ENCODE assay signal across 21 cellular contexts in genomic region chr6:138522611-138523010, GRCh38.
"Had no signal": no experiment of that assay in that cellular context is flagged by ENCODE, and none has a peak within 500 bp of the region (broad histone marks: within the 10 kb centered on the region; RNA-seq: fewer than 3 reads in every experiment).

No MANE protein-coding gene starts in this region.

- H3K9me3 ChIP-seq: esophagus squamous epithelium, lower lobe of right lung, ovary, thyroid gland, vagina had no signal

- DNase-seq: activated B cell treated with CpG ODN at 0.5 μM for 24 hours; activated CD4-positive, alpha-beta T cell treated with anti-CD3 and anti-CD28 coated beads, Interleukin-2, amount 10 ng/mL, durations not matched to agents 24 days and 14 days; activated CD8-positive, alpha-beta memory T cell treated with anti-CD3 and anti-CD28 coated beads, Interleukin-2, amount 50 U/mL, for 4 hours; activated CD8-positive, alpha-beta T cell treated with anti-CD3 and anti-CD28 coated beads, Interleukin-2, amount 10 ng/mL, durations not matched to agents 7 days and 5 days; activated gamma-delta T cell; activated T-cell treated with anti-CD3 and anti-CD28 coated beads, Interleukin-2, amount 50 U/mL, for 48 hours; amniotic stem cell; central memory CD4-positive, alpha-beta T cell; esophagus squamous epithelium; lower lobe of right lung; midbrain; ovary; stimulated activated CD4-positive, alpha-beta T cell treated with anti-CD3 and anti-CD28 coated beads, Interleukin-2, amount 100 ng/mL, for 48 hours; stimulated activated naive B cell treated with anti-CD40 and anti-IgM and Interleukin-4, amounts not matched to agents 10 μg/mL and 1 μg/mL and 100 μg/mL, for 72 hours; T-helper 17 cell had no signal

- H3K27me3 ChIP-seq: esophagus squamous epithelium, hepatocyte, ovary, thyroid gland, vagina had no signal

- FAIRE-seq: keratinocyte had no signal

- ATAC-seq: activated CD8-positive, alpha-beta T cell treated with anti-CD3 and anti-CD28 coated beads, Interleukin-2, amount 10 ng/mL, durations not matched to agents 7 days and 5 days; activated naive CD4-positive, alpha-beta T cell treated with anti-CD3 and anti-CD28 coated beads, Interleukin-2, amount 50 U/mL, for 72 hours; stimulated activated naive B cell treated with anti-CD40 and anti-IgM and Interleukin-4, amounts not matched to agents 10 μg/mL and 1 μg/mL and 100 μg/mL, for 72 hours; T-helper 17 cell had no signal

- H2AFZ ChIP-seq: hepatocyte had no signal

- H3K4me3 ChIP-seq: coronary artery, esophagus squamous epithelium, hepatocyte, lower lobe of right lung, ovary, thyroid gland, vagina had no signal

- H3K27ac ChIP-seq: coronary artery, esophagus squamous epithelium, hepatocyte, lower lobe of right lung, ovary, thyroid gland, vagina had no signal

- H3K36me3 ChIP-seq: esophagus squamous epithelium, lower lobe of right lung, ovary, thyroid gland, vagina had no signal

- H3K4me2 ChIP-seq: hepatocyte had no signal

- H3K4me1 ChIP-seq: thyroid gland, vagina had no signal
